In genomic region chr2:23567382-23567781, GRCh38 we compare ENCODE assay signal across 19 cellular contexts.
"Had no signal": no experiment of that assay in that cellular context is flagged by ENCODE, and none has a peak within 500 bp of the region (broad histone marks: within the 10 kb centered on the region; RNA-seq: fewer than 3 reads in every experiment).

No MANE protein-coding gene starts in this region.

- H3K9me3 ChIP-seq: mucosa of descending colon, tibial nerve had no signal

- H3K27ac ChIP-seq: parathyroid adenoma had no signal

- ATAC-seq: mucosa of descending colon; naive thymus-derived CD4-positive, alpha-beta T cell had no signal

- H3K9me3 Mint-ChIP-seq: activated T-helper 1 cell treated with anti-CD3 and anti-CD28 coated beads, Interleukin-12 subunit alpha, Interleukin-12 subunit beta, Interleukin-2, Interleukin-4 antibody, amounts not matched to agents 30 ng/mL and 10 ng/mL and 1 ng/mL, durations not matched to agents 14 hours and 24 hours and 36 hours; endodermal cell; memory B cell; naive thymus-derived CD4-positive, alpha-beta T cell; T-helper 2 cell treated with Interferon-gamma antibody and Interleukin-4, amounts not matched to agents 5 μg/mL and 100 μg/mL, for 36 hours had no signal

- H3K27me3 Mint-ChIP-seq: activated CD4-positive, alpha-beta T cell treated with anti-CD3 and anti-CD28 coated beads for 36 hours; activated naive CD8-positive, alpha-beta T cell; memory B cell; naive thymus-derived CD4-positive, alpha-beta T cell had no signal

- H3K27ac Mint-ChIP-seq: activated CD4-positive, alpha-beta T cell treated with anti-CD3 and anti-CD28 coated beads for 36 hours; activated naive CD8-positive, alpha-beta T cell; activated T-helper 1 cell treated with anti-CD3 and anti-CD28 coated beads, Interleukin-12 subunit alpha, Interleukin-12 subunit beta, Interleukin-2, Interleukin-4 antibody, amounts not matched to agents 30 ng/mL and 10 ng/mL and 1 ng/mL, durations not matched to agents 14 hours and 24 hours and 36 hours; endodermal cell; memory B cell; naive thymus-derived CD4-positive, alpha-beta T cell; T-helper 2 cell treated with Interferon-gamma antibody and Interleukin-4, amounts not matched to agents 5 μg/mL and 100 μg/mL, for 36 hours had no signal

- H3K4me1 ChIP-seq: parathyroid adenoma had no signal

- H3K36me3 Mint-ChIP-seq: activated naive CD8-positive, alpha-beta T cell; memory B cell had no signal

- H3K9ac ChIP-seq: parathyroid adenoma had no signal

- H3K4me3 Mint-ChIP-seq: activated CD4-positive, alpha-beta T cell treated with anti-CD3 and anti-CD28 coated beads for 36 hours; activated naive CD8-positive, alpha-beta T cell; activated T-helper 1 cell treated with anti-CD3 and anti-CD28 coated beads, Interleukin-12 subunit alpha, Interleukin-12 subunit beta, Interleukin-2, Interleukin-4 antibody, amounts not matched to agents 30 ng/mL and 10 ng/mL and 1 ng/mL, durations not matched to agents 14 hours and 24 hours and 36 hours; endodermal cell; memory B cell; naive thymus-derived CD4-positive, alpha-beta T cell; T-helper 2 cell treated with Interferon-gamma antibody and Interleukin-4, amounts not matched to agents 5 μg/mL and 100 μg/mL, for 36 hours had no signal

- H3K4me3 ChIP-seq: dorsolateral prefrontal cortex, mucosa of descending colon, tibial nerve had no signal

- H3K4me1 Mint-ChIP-seq: activated CD4-positive, alpha-beta T cell treated with anti-CD3 and anti-CD28 coated beads for 36 hours; memory B cell had no signal

- DNase-seq: activated gamma-delta T cell treated with Interleukin-2 at 50 U/mL for 16 hours; activated T-cell treated with anti-CD3 and anti-CD28 coated beads for 4 hours; amniotic stem cell; central memory CD4-positive, alpha-beta T cell; dorsolateral prefrontal cortex; stimulated activated CD4-positive, alpha-beta T cell treated with anti-CD3 and anti-CD28 coated beads, Interleukin-12 subunit alpha, Interleukin-12 subunit beta, amount 100 ng/mL, for 4 hours; stimulated activated naive CD4-positive, alpha-beta T cell treated with Interleukin-2 at 50 U/mL for 16 hours had no signal

- FAIRE-seq: colon, TTC549 had no signal

- H3K27me3 ChIP-seq: dorsolateral prefrontal cortex, tibial nerve had no signal
